ENCODE assay signal across 14 cellular contexts in the genomic region with DNA sequence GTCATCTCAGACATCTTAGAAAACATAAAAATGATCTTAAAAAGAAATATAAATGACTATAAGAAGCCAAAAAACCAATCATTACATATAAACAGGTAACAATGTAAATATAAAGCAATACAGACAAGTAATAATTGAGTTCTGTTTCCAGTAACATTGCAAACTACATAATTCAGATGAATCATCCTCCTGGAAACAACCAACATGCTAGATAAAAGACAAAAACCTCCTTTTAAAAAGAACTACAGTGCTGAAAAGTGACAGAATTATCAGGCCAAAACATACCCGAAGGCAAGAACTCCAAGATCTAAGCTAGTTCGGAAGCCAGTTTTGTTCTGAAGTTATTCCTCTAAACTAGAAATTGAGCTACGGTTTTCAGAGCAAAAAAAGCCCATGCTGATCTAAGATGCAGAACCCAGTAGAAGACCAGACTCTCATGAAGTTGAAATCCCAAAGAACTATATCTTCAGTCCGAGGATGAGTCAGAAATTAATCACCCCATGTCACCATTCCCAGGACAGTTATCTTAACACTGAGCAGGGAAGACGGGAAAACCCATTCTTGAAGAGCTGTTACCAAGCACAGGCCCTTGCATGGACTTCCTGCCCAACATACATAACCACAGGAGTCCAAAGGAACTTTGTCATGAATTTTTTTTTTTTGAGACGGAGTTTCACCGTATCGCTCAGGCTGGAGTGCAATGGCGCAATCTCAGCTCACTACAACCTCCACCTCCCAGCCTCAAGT. TPM values are rescaled to one million over a fixed set of nuclear protein-coding genes. Genes with fewer than 3 reads are reported as not detected.
DNase-seq lines count a peak whose midpoint lies in the region; TF ChIP-seq lines count a peak whose summit lies in the region.
"Had no signal": no experiment of that assay in that cellular context is flagged by ENCODE, and none has a peak within 500 bp of the region (broad histone marks: within the 10 kb centered on the region; RNA-seq: fewer than 3 reads in every experiment).

No MANE protein-coding gene starts in this region.

- no peak overlapping the region for H3K27ac Mint-ChIP-seq in immature natural killer cell
- H3K27ac Mint-ChIP-seq: natural killer cell had no signal

- no peaks in the 10 kb centered on the region for H3K9me3 ChIP-seq in thyroid gland
- H3K9me3 ChIP-seq: uterus had no signal

- H3K27ac ChIP-seq in coronary artery (peak overlapping the region; percentile 34 to 58), thyroid gland (no peak overlapping the region)
- H3K27ac ChIP-seq: WERI-Rb-1 had no signal

- H3K4me1 Mint-ChIP-seq in immature natural killer cell, result no peaks in the 10 kb centered on the region

- TF ChIP-seq POLR2A in erythroblast (IDR thresholded peaks at IDR 0.05; ENCODE audit: low read length) (no peak), thyroid gland (IDR thresholded peaks at IDR 0.05) (no peak)

- H3K27me3 ChIP-seq in kidney epithelial cell (ENCODE audit: control insufficient read depth, insufficient read depth, low read length), result no peaks in the 10 kb centered on the region
- no peaks in the 10 kb centered on the region for H3K27me3 ChIP-seq in thyroid gland
- H3K27me3 ChIP-seq: uterus had no signal

- no peaks in the 10 kb centered on the region for H3K4me1 ChIP-seq in thyroid gland
- H3K4me1 ChIP-seq: uterus had no signal

- CTCF ChIA-PET in AG04449 (lab: Yijun Ruan, JAX), result interaction anchor here (0.6 to 9.0 kb wide), 5 partner anchors 32 to 327 kb away, joined by 3 to 111 read pairs (median 3); partner anchors contain the start of genes DOP1A and UBE3D

- no peaks in the 10 kb centered on the region for H3K9me3 Mint-ChIP-seq in immature natural killer cell
- H3K9me3 Mint-ChIP-seq: natural killer cell had no signal

- H3K4me3 ChIP-seq in AG04449 (ENCODE audit: low read depth, low read length), result no peak overlapping the region
- H3K4me3 ChIP-seq in coronary artery, result no peak overlapping the region
- H3K4me3 ChIP-seq in kidney epithelial cell (ENCODE audit: low read depth, low read length), result no peak overlapping the region
- H3K4me3 ChIP-seq in thyroid gland (replicated peaks in 1 of 3), result no peak overlapping the region
- H3K4me3 ChIP-seq: GM12878, uterus had no signal

- H3K4me3 Mint-ChIP-seq in immature natural killer cell, result no peak overlapping the region
- H3K4me3 Mint-ChIP-seq: natural killer cell had no signal

- H3K27me3 Mint-ChIP-seq in immature natural killer cell (ENCODE audit: low read depth in 3 of 3), result no peaks in the 10 kb centered on the region

- WGBS in thyroid gland, 2 donors, result 86 to 92% methylated on average over 9 of the region's 9 CpGs

- DNase-seq in AG04449 (ENCODE audit: low read depth, low spot score) (peak; percentile 90), LHCN-M2 (ENCODE audit: low read depth) (peak; percentile 92), coronary artery (ENCODE audit: low spot score) (no peak), kidney epithelial cell (ENCODE audit: low read depth) (peak; percentile 51), erythroblast (lab: John Stamatoyannopoulos, UW) (no peak), NCI-H1436 treated with DMSO at 0.1 percent for 48 hours (lab: John Stamatoyannopoulos, UW) (no peak), immature natural killer cell (no peak), thyroid gland (no peak)
- DNase-seq: C1 segment of cervical spinal cord, MV-4-11, natural killer cell, uterus, WERI-Rb-1 had no signal

- H3K36me3 Mint-ChIP-seq in immature natural killer cell, result peaks cover 22 to 54% (median 37%) of the 10 kb centered on the region in 3 donors

- H3K36me3 ChIP-seq in kidney epithelial cell (ENCODE audit: control insufficient read depth, insufficient read depth, low read length) (no peaks in the 10 kb centered on the region), thyroid gland (peaks cover 4 to 10% of the 10 kb centered on the region in 2 donors)
- H3K36me3 ChIP-seq: uterus had no signal

- intact Hi-C loops in thyroid gland (cut with DNase I), result no loop called here

- TF ChIP-seq CTCF in AG04449 (IDR thresholded peaks at IDR 0.05; ENCODE audit: insufficient read depth, low read length, missing control alignments) (no peak), coronary artery (IDR thresholded peaks at IDR 0.05) (no peak), kidney epithelial cell (IDR thresholded peaks at IDR 0.05; ENCODE audit: insufficient read depth, low read length, poor library complexity, severe bottlenecking) (no peak), thyroid gland (IDR thresholded peaks at IDR 0.05) (no peak)

- POLR2A ChIA-PET in AG04449 (lab: Yijun Ruan, JAX), result interaction anchor here (0.6 to 1.4 kb wide), 5 partner anchors 10 to 290 kb away, joined by 3 to 4 read pairs (median 3); partner anchors contain the start of genes PGM3, RWDD2A and UBE3D

RNA-seq across cellular contexts. Expression of gene PGM3, which starts 9.8 kb away (rescaled TPM):
- 28.6 and 39.5 TPM in 2 replicates for total RNA-seq in LHCN-M2 (2014; rRNA removed)
- polyA plus RNA-seq in LHCN-M2 (2012), result 27.7 TPM
- 26.3 and 35.3 TPM in 2 replicates for total RNA-seq in kidney epithelial cell
- polyA plus RNA-seq in immature natural killer cell, result 1 to 10 TPM; 1.7 to 8.3 (median 7.8) TPM
- 10 to 100 TPM; 25.8 to 61.1 (median 32.1) TPM for total RNA-seq in thyroid gland

RNA-seq across cellular contexts. Expression of gene RWDD2A, which starts 9.9 kb away (rescaled TPM):
- total RNA-seq in LHCN-M2 (2014; rRNA removed) (1.3 and 1.7 TPM in 2 replicates), kidney epithelial cell (4.3 and 4.6 TPM in 2 replicates), thyroid gland (1 to 10 TPM; 4.6 to 5.8 (median 5.5) TPM)
- polyA plus RNA-seq in LHCN-M2 (2012), result 2.1 TPM
- 1 to 10 TPM in 1 of 3 donors, under 1 TPM in 2; 0.82 to 3.3 (median 0.83) TPM for polyA plus RNA-seq in immature natural killer cell

Comparison
In these comparisons a context has a peak if more than half of its experiments do, and no peak if none do; other contexts are left out.
1. DNase-seq: peak in AG04449 (single experiment), LHCN-M2 (single experiment) and kidney epithelial cell (single experiment); none in coronary artery (single experiment), erythroblast (0 of 2), NCI-H1436 treated with DMSO at 0.1 percent for 48 hours (single experiment), immature natural killer cell (0 of 3) and thyroid gland (0 of 2).
2. H3K27ac ChIP-seq: peak in coronary artery (2 of 2); none in thyroid gland (0 of 3).